8 cellular contexts compared by ENCODE assay signal in genomic region chr3:84547971-84548970, GRCh38.
DNase-seq lines count a peak whose midpoint lies in the region; ATAC-seq and TF ChIP-seq lines count a peak whose summit lies in the region.

No MANE protein-coding gene starts in this region.

- H3K36me3 ChIP-seq in PC-9 (ENCODE audit: low read depth): no peaks in the 10 kb centered on the region
- no peaks in the 10 kb centered on the region for H3K36me3 ChIP-seq in trophoblast cell (ENCODE audit: control insufficient read depth in 1 of 2, insufficient read depth in 2 of 2, low read length in 2 of 2)

- no peak overlapping the region for H3K9ac ChIP-seq in trophoblast cell (ENCODE audit: low read length)

- intact Hi-C loops in PC-9 (cut with micrococcal nuclease; ENCODE audit: unreplicated experiment): loop anchor here (1.0 to 10.0 kb wide), 4 partner anchors 409 to 1027 kb away; partner anchors contain the start of gene CADM2

- H2AFZ ChIP-seq in PC-9: peak overlapping the region; percentile 63
- H2AFZ ChIP-seq in trophoblast cell (ENCODE audit: insufficient read depth, low read length, poor library complexity): peak overlapping the region; percentile 35

- POLR2A ChIA-PET in PC-9 (lab: Charles Lee; ENCODE audit: unreplicated experiment): interaction anchor here (0.6 kb wide), 1 partner anchor 671 kb away, joined by 3 read pairs; no protein-coding TSS in a partner anchor

- peak overlapping the region; percentile 70 for H3K4me2 ChIP-seq in PC-9
- H3K4me2 ChIP-seq in trophoblast cell (ENCODE audit: low read length): no peak overlapping the region

- no peaks in the 10 kb centered on the region for H3K9me2 ChIP-seq in PC-9 (ENCODE audit: insufficient read depth)

- H3K4me1 ChIP-seq in PC-9 (replicated peaks; ENCODE audit: insufficient read depth) (no peaks in the 10 kb centered on the region), trophoblast cell (ENCODE audit: control insufficient read depth in 1 of 2, insufficient read depth in 2 of 2, low read length in 2 of 2) (peaks cover 3 to 5% of the 10 kb centered on the region in 2 experiments)

- H3K27ac ChIP-seq in PC-9: no peak overlapping the region
- H3K27ac ChIP-seq in trophoblast cell (ENCODE audit: low read depth, low read length): no peak overlapping the region

- H2BK120ac ChIP-seq in trophoblast cell (ENCODE audit: insufficient read depth, low read length, poor library complexity): no peak overlapping the region

- no peaks in the 10 kb centered on the region for H3K79me2 ChIP-seq in PC-9 (ENCODE audit: low read depth)
- H3K79me2 ChIP-seq in trophoblast cell (ENCODE audit: control insufficient read depth, insufficient read depth, low read length, poor library complexity): no peaks in the 10 kb centered on the region

- no CpG with 5 or more reads among the region's 23 CpGs for WGBS in trophoblast cell (ENCODE audit: extremely low coverage, insufficient coverage, insufficient read length)

- no peaks in the 10 kb centered on the region for H3F3A ChIP-seq in PC-9 (ENCODE audit: insufficient read depth, low read depth)

- H3K18ac ChIP-seq in trophoblast cell (ENCODE audit: low read length): no peak overlapping the region

- H4K20me1 ChIP-seq in PC-9 (ENCODE audit: insufficient read depth): no peaks in the 10 kb centered on the region

- H3K9me3 ChIP-seq in PC-9 (ENCODE audit: insufficient read depth, low read depth): no peaks in the 10 kb centered on the region
- peaks cover 3% of the 10 kb centered on the region for H3K9me3 ChIP-seq in trophoblast cell (ENCODE audit: insufficient read depth, low read depth, low read length)

- CTCF ChIA-PET in PC-9 (lab: Charles Lee): no interaction called here

- H4K12ac ChIP-seq in trophoblast cell (ENCODE audit: low read depth, low read length): no peak overlapping the region

- H3K23ac ChIP-seq in trophoblast cell (ENCODE audit: low read length): no peak overlapping the region

- H3K27me3 ChIP-seq in PC-9 (ENCODE audit: insufficient read depth, low read depth) (no peaks in the 10 kb centered on the region), trophoblast cell (ENCODE audit: insufficient read depth, low read length) (no peaks in the 10 kb centered on the region)

- no TSS peak for BruUV-seq in PC-9 (replicated peaks; lab: Mats Ljungman, UMichigan)

- H2BK5ac ChIP-seq in trophoblast cell (ENCODE audit: low read depth, low read length, poor library complexity): no peak overlapping the region

- no peak overlapping the region for H2AK5ac ChIP-seq in trophoblast cell (ENCODE audit: low read length)

- no peak overlapping the region for H2BK12ac ChIP-seq in trophoblast cell (ENCODE audit: low read length)

- H4K8ac ChIP-seq in trophoblast cell (ENCODE audit: low read depth, low read length): no peak overlapping the region

- no peak overlapping the region for H3K4ac ChIP-seq in trophoblast cell (ENCODE audit: low read depth, low read length)

- peak; percentile 80 for DNase-seq in DMS53 (lab: John Stamatoyannopoulos, UW)
- DNase-seq in PC-9: peak in 1 of 2 experiments; percentile 68
- DNase-seq in fibroblast of pulmonary artery (ENCODE audit: low read depth): peak; percentile 4
- peak in 1 of 2 donors; percentile 44 for DNase-seq in trophoblast cell
- DNase-seq in NK-92 (lab: John Stamatoyannopoulos, UW; ENCODE audit: unreplicated experiment): no peak

- TF ChIP-seq CTCF in PC-9 (conservative IDR thresholded peaks at IDR 0.05) (peak; percentile 81), fibroblast of pulmonary artery (IDR thresholded peaks at IDR 0.05; ENCODE audit: low read length, missing control alignments) (no peak)

- H3K14ac ChIP-seq in trophoblast cell (ENCODE audit: low read length): no peak overlapping the region

- H3K79me1 ChIP-seq in trophoblast cell (ENCODE audit: low read length): no peaks in the 10 kb centered on the region

- peak; percentile 98 for ATAC-seq in GM21367 (IDR thresholded peaks at IDR 0.05; ENCODE audit: unreplicated experiment)
- peak; percentile 62 for ATAC-seq in HG03558 (IDR thresholded peaks at IDR 0.05; ENCODE audit: extremely low read depth, unreplicated experiment)
- ATAC-seq in GM18873 (IDR thresholded peaks at IDR 0.05; ENCODE audit: low FRiP score, unreplicated experiment): no peak

- no peak overlapping the region for H3K4me3 ChIP-seq in PC-9
- H3K4me3 ChIP-seq in fibroblast of pulmonary artery (replicated peaks; ENCODE audit: low read depth, low read length): no peak overlapping the region
- H3K4me3 ChIP-seq in trophoblast cell (ENCODE audit: low read depth, low read length): no peak overlapping the region

- no peak overlapping the region for H4K91ac ChIP-seq in trophoblast cell (ENCODE audit: low read depth, low read length)
